Comparison of ENCODE assay signal across 12 cellular contexts in the genomic region with DNA sequence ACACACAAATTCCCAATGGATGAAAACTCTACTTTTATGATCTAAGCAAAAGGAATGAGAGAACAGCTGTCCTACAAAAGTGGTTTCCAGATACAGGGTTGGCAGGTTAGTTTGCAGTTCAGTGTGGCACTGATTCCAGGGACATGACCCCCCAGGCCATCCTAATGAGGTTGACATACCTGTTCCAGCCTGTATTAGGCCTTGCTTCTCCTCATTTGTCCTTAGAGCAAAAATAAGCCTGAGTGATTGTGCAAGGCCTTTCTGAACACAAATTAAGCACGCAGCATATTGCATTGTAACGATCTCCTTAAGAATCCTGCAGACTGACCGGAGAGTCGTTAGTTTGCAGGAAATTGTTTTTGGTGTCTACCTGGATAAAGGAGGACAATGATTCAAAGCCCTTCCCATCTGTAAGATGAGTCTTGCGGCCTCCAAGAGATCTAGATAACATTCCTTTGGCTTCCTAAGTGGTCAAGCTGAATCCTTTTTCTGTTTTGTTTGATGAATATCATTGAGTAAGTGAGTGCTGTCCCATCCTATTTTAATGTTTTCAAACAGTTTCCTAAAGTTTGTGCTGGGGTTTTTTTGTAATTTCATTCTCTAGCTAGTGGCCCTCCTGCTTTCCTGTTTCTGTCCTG. TPM values are rescaled to one million over a fixed set of nuclear protein-coding genes. Genes with fewer than 3 reads are reported as not detected.
DNase-seq lines count a peak whose midpoint lies in the region; ATAC-seq and TF ChIP-seq lines count a peak whose summit lies in the region.
"Had no signal": no experiment of that assay in that cellular context is flagged by ENCODE, and none has a peak within 500 bp of the region (broad histone marks: within the 10 kb centered on the region; RNA-seq: fewer than 3 reads in every experiment).

No MANE protein-coding gene starts in this region.

- H3K4me1 ChIP-seq in adipocyte (ENCODE audit: control insufficient read depth, insufficient read depth, low read length) (peaks cover 38% of the 10 kb centered on the region), vagina (peaks cover 53% of the 10 kb centered on the region)

- H3K9ac ChIP-seq in adipocyte (ENCODE audit: low read length): peak overlapping the region; percentile 87

- H3K27ac Mint-ChIP-seq in stimulated activated naive CD8-positive, alpha-beta T cell treated with anti-CD3 and anti-CD28 coated beads, Interleukin-15, Interleukin-2, amounts not matched to agents 100 ng/mL and 50 ng/mL, for 24 hours: peak overlapping the region; percentile 17
- no peak overlapping the region for H3K27ac Mint-ChIP-seq in stimulated activated naive CD8-positive, alpha-beta T cell treated with anti-CD3 and anti-CD28 coated beads, Interleukin-15, amount 100 ng/mL, for 72 hours
- peak overlapping the region; percentile 98 to 99 for H3K27ac Mint-ChIP-seq in natural killer cell treated with Interleukin-12 subunit alpha and Interleukin-12 subunit beta and Interleukin-15 and Interleukin-18, amount 100 ng/mL, for 72 hours

- no peaks in the 10 kb centered on the region for H3K27me3 Mint-ChIP-seq in stimulated activated naive CD8-positive, alpha-beta T cell treated with anti-CD3 and anti-CD28 coated beads, Interleukin-15, Interleukin-2, amounts not matched to agents 100 ng/mL and 50 ng/mL, for 24 hours
- no peaks in the 10 kb centered on the region for H3K27me3 Mint-ChIP-seq in stimulated activated naive CD8-positive, alpha-beta T cell treated with anti-CD3 and anti-CD28 coated beads, Interleukin-15, amount 100 ng/mL, for 72 hours
- H3K27me3 Mint-ChIP-seq in natural killer cell treated with Interleukin-12 subunit alpha and Interleukin-12 subunit beta and Interleukin-15 and Interleukin-18, amount 100 ng/mL, for 72 hours: no peaks in the 10 kb centered on the region

- H3K9me3 ChIP-seq in adipocyte (ENCODE audit: control insufficient read depth, low read length): no peaks in the 10 kb centered on the region
- H3K9me3 ChIP-seq in vagina: no peaks in the 10 kb centered on the region

- no peak for TF ChIP-seq CTCF in vagina (IDR thresholded peaks at IDR 0.05)

- intact Hi-C loops in vagina (cut with DNase I): loop anchor here (10.0 kb wide), 1 partner anchor 131 kb away; no protein-coding TSS in a partner anchor

- peak overlapping the region; percentile 90 for H3K27ac ChIP-seq in vagina

- no peak overlapping the region for H3K4me3 ChIP-seq in adipocyte (ENCODE audit: low read length)
- H3K4me3 ChIP-seq in vagina: no peak overlapping the region
- H3K4me3 ChIP-seq: lung had no signal

- H3K9me3 Mint-ChIP-seq in stimulated activated naive CD8-positive, alpha-beta T cell treated with anti-CD3 and anti-CD28 coated beads, Interleukin-15, Interleukin-2, amounts not matched to agents 100 ng/mL and 50 ng/mL, for 24 hours: no peaks in the 10 kb centered on the region
- H3K9me3 Mint-ChIP-seq in stimulated activated naive CD8-positive, alpha-beta T cell treated with anti-CD3 and anti-CD28 coated beads, Interleukin-15, amount 100 ng/mL, for 72 hours: peaks cover 0 to 4% of the 10 kb centered on the region in 2 donors
- no peaks in the 10 kb centered on the region for H3K9me3 Mint-ChIP-seq in natural killer cell treated with Interleukin-12 subunit alpha and Interleukin-12 subunit beta and Interleukin-15 and Interleukin-18, amount 100 ng/mL, for 72 hours

- peak overlapping the region; percentile 38 for H3K4me3 Mint-ChIP-seq in stimulated activated naive CD8-positive, alpha-beta T cell treated with anti-CD3 and anti-CD28 coated beads, Interleukin-15, Interleukin-2, amounts not matched to agents 100 ng/mL and 50 ng/mL, for 24 hours
- H3K4me3 Mint-ChIP-seq in stimulated activated naive CD8-positive, alpha-beta T cell treated with anti-CD3 and anti-CD28 coated beads, Interleukin-15, amount 100 ng/mL, for 72 hours: peak overlapping the region in 1 of 2 donors; percentile 17
- H3K4me3 Mint-ChIP-seq in natural killer cell treated with Interleukin-12 subunit alpha and Interleukin-12 subunit beta and Interleukin-15 and Interleukin-18, amount 100 ng/mL, for 72 hours: peak overlapping the region; percentile 97

- no peaks in the 10 kb centered on the region for H3K27me3 ChIP-seq in adipocyte (replicated peaks; ENCODE audit: control insufficient read depth, insufficient read depth, low read length)
- no peaks in the 10 kb centered on the region for H3K27me3 ChIP-seq in vagina

- no peak for DNase-seq in stimulated activated naive CD8-positive, alpha-beta T cell treated with anti-CD3 and anti-CD28 coated beads, Interleukin-15, amount 100 ng/mL, for 72 hours
- DNase-seq in adipocyte (ENCODE audit: low read depth): no peak
- DNase-seq in natural killer cell treated with Interleukin-12 subunit alpha and Interleukin-12 subunit beta and Interleukin-15 and Interleukin-18, amount 100 ng/mL, for 72 hours (ENCODE audit: low spot score): no peak
- no peak for DNase-seq in vagina (ENCODE audit: extremely low spot score in 2 of 2)
- no peak for DNase-seq in DMS79 treated with DMSO at 0.1 percent for 48 hours (lab: John Stamatoyannopoulos, UW)
- DNase-seq in D341Med (ENCODE audit: low spot score): no peak
- DNase-seq: activated CD4-positive, alpha-beta T cell treated with anti-CD3 and anti-CD28 coated beads, Interleukin-2, amount 50 U/mL, for 1 hour; stimulated activated CD4-positive, alpha-beta T cell treated with anti-CD3 and anti-CD28 coated beads, Interleukin-12 subunit alpha, Interleukin-12 subunit beta, amount 100 ng/mL, for 4 hours; stimulated activated naive CD8-positive, alpha-beta T cell treated with anti-CD3 and anti-CD28 coated beads, Interleukin-15, Interleukin-2, amounts not matched to agents 100 U/mL and 50 U/mL, for 24 hours had no signal

- peaks cover 76% of the 10 kb centered on the region for H3K4me1 Mint-ChIP-seq in stimulated activated naive CD8-positive, alpha-beta T cell treated with anti-CD3 and anti-CD28 coated beads, Interleukin-15, Interleukin-2, amounts not matched to agents 100 ng/mL and 50 ng/mL, for 24 hours (ENCODE audit: low read depth)
- H3K4me1 Mint-ChIP-seq in stimulated activated naive CD8-positive, alpha-beta T cell treated with anti-CD3 and anti-CD28 coated beads, Interleukin-15, amount 100 ng/mL, for 72 hours: peaks cover 60% of the 10 kb centered on the region
- H3K4me1 Mint-ChIP-seq in natural killer cell treated with Interleukin-12 subunit alpha and Interleukin-12 subunit beta and Interleukin-15 and Interleukin-18, amount 100 ng/mL, for 72 hours (ENCODE audit: low read depth in 2 of 2): peaks cover 65 to 67% of the 10 kb centered on the region in 2 donors

- no peak for TF ChIP-seq POLR2A in vagina (IDR thresholded peaks at IDR 0.05)

- H3K36me3 ChIP-seq in adipocyte (ENCODE audit: control insufficient read depth, insufficient read depth, low read length, severe bottlenecking) (no peaks in the 10 kb centered on the region), vagina (no peaks in the 10 kb centered on the region)

- peaks cover 11% of the 10 kb centered on the region for H3K36me3 Mint-ChIP-seq in stimulated activated naive CD8-positive, alpha-beta T cell treated with anti-CD3 and anti-CD28 coated beads, Interleukin-15, Interleukin-2, amounts not matched to agents 100 ng/mL and 50 ng/mL, for 24 hours (ENCODE audit: low read depth)
- peaks cover 6% of the 10 kb centered on the region for H3K36me3 Mint-ChIP-seq in natural killer cell treated with Interleukin-12 subunit alpha and Interleukin-12 subunit beta and Interleukin-15 and Interleukin-18, amount 100 ng/mL, for 72 hours

- no peak for ATAC-seq in stimulated activated naive CD8-positive, alpha-beta T cell treated with anti-CD3 and anti-CD28 coated beads, Interleukin-15, amount 100 ng/mL, for 72 hours
- no peak for ATAC-seq in natural killer cell treated with Interleukin-12 subunit alpha and Interleukin-12 subunit beta and Interleukin-15 and Interleukin-18, amount 100 ng/mL, for 72 hours
- ATAC-seq in HG02885 (IDR thresholded peaks at IDR 0.05; ENCODE audit: poor library complexity, unreplicated experiment): no peak
- ATAC-seq: stimulated activated naive CD8-positive, alpha-beta T cell treated with anti-CD3 and anti-CD28 coated beads, Interleukin-15, Interleukin-2, amounts not matched to agents 100 U/mL and 50 U/mL, for 24 hours had no signal

RNA-seq across cellular contexts. Expression of a gene that starts 1.6 kb away (rescaled TPM):
- total RNA-seq in natural killer cell treated with Interleukin-12 subunit alpha and Interleukin-12 subunit beta and Interleukin-15 and Interleukin-18, amount 100 ng/mL, for 72 hours: 10 to 100 TPM; 59.9 to 81.3 TPM
- 45.4 TPM for total RNA-seq in vagina

Comparison
In these comparisons a context has a peak if more than half of its experiments do, and no peak if none do; other contexts are left out.
1. H3K27ac Mint-ChIP-seq: peak in stimulated activated naive CD8-positive, alpha-beta T cell treated with anti-CD3 and anti-CD28 coated beads, Interleukin-15, Interleukin-2, amounts not matched to agents 100 ng/mL and 50 ng/mL, for 24 hours (single experiment) and natural killer cell treated with Interleukin-12 subunit alpha and Interleukin-12 subunit beta and Interleukin-15 and Interleukin-18, amount 100 ng/mL, for 72 hours (2 of 2); none in stimulated activated naive CD8-positive, alpha-beta T cell treated with anti-CD3 and anti-CD28 coated beads, Interleukin-15, amount 100 ng/mL, for 72 hours (0 of 2).